Comparison of ENCODE assay signal across 25 cellular contexts in genomic region chr1:86375688-86376087, GRCh38. TPM values are rescaled to one million over a fixed set of nuclear protein-coding genes. Genes with fewer than 3 reads are reported as not detected.
DNase-seq lines count a peak whose midpoint lies in the region; ATAC-seq and TF ChIP-seq lines count a peak whose summit lies in the region.
"Had no signal": no experiment of that assay in that cellular context is flagged by ENCODE, and none has a peak within 500 bp of the region (broad histone marks: within the 10 kb centered on the region; RNA-seq: fewer than 3 reads in every experiment).

No MANE protein-coding gene starts in this region.

- peaks cover 3% of the 10 kb centered on the region; the same call in 1 of the 2 replicates for H3K9me3 ChIP-seq in SK-N-MC (ENCODE audit: low read depth, low read length)

- DNase-seq in COLO829 (ENCODE audit: low spot score) (peak; percentile 34), SK-N-MC (ENCODE audit: low read depth, low spot score) (peak; percentile 70), fibroblast of mammary gland (ENCODE audit: low read depth) (peak; percentile 80), skeletal muscle cell (ENCODE audit: low read depth) (peak; percentile 64), occipital lobe (lab: John Stamatoyannopoulos, UW) (no peak), foreskin keratinocyte (no peak)
- DNase-seq in stimulated activated CD4-positive, alpha-beta T cell treated with anti-CD3 and anti-CD28 coated beads, Interleukin-2, amount 100 ng/mL, for 48 hours = no peak
- DNase-seq in activated CD8-positive, alpha-beta memory T cell treated with anti-CD3 and anti-CD28 coated beads for 24 hours = no peak
- DNase-seq: 8988T, ACHN, DMS153, IMR-90, KG1, MM.1S, NCI-H1048, NCI-H1417 treated with DMSO at 0.1 percent for 48 hours, NCI-H1694 treated with DMSO at 0.1 percent for 48 hours, NCI-H2081, NCI-H2227 treated with DMSO at 0.1 percent for 48 hours, NCI-H526 treated with DMSO at 0.1 percent for 48 hours, SHP77 had no signal

- no peak for ATAC-seq in foreskin keratinocyte
- ATAC-seq: HCT116, Panc1 had no signal

- no peak overlapping the region for H3K9ac ChIP-seq in SK-N-MC (ENCODE audit: insufficient read length)

- H3K4me3 ChIP-seq in SK-N-MC (no peak overlapping the region), fibroblast of mammary gland (ENCODE audit: control insufficient read depth, low read depth, low read length) (no peak overlapping the region), skeletal muscle cell (ENCODE audit: low read depth, low read length) (no peak overlapping the region)

- H3K36me3 ChIP-seq in SK-N-MC (ENCODE audit: insufficient read depth, low read length) = peaks cover 28% of the 10 kb centered on the region; the same call in 1 of the 2 replicates

- no peak overlapping the region for H3K27ac ChIP-seq in SK-N-MC
- H3K27ac ChIP-seq in foreskin keratinocyte = no peak overlapping the region
- H3K27ac ChIP-seq: RWPE1 had no signal

- no peak for TF ChIP-seq CTCF in fibroblast of mammary gland (conservative IDR thresholded peaks at IDR 0.05; ENCODE audit: control insufficient read depth, insufficient read depth, low read depth, low read length)
- TF ChIP-seq CTCF in foreskin keratinocyte (conservative IDR thresholded peaks at IDR 0.05) = no peak

- no peaks in the 10 kb centered on the region for H3K4me1 ChIP-seq in foreskin keratinocyte

- no peaks in the 10 kb centered on the region for H3K27me3 ChIP-seq in foreskin keratinocyte

RNA-seq across cellular contexts. Expression of gene ODF2L, which starts 20.4 kb away (rescaled TPM):
- total RNA-seq in occipital lobe (100 TPM), foreskin keratinocyte (30.8 and 31.1 TPM in 2 replicates)
- polyA plus RNA-seq in foreskin keratinocyte = 16.7 and 18.7 TPM in 2 replicates

RNA-seq across cellular contexts. Expression of gene CLCA2, which starts 48.3 kb away (rescaled TPM):
- under 0.01 TPM for total RNA-seq in occipital lobe
- total RNA-seq in foreskin keratinocyte = 118 and 162 TPM in 2 replicates
- polyA plus RNA-seq in foreskin keratinocyte = 46.6 and 55.4 TPM in 2 replicates
- total RNA-seq: NCI-H460 had no signal

Comparison
In these comparisons a context has a peak if more than half of its experiments do, and no peak if none do; other contexts are left out.
1. DNase-seq: peak in COLO829 (single experiment), SK-N-MC (single experiment), fibroblast of mammary gland (single experiment) and skeletal muscle cell (single experiment); none in stimulated activated CD4-positive, alpha-beta T cell treated with anti-CD3 and anti-CD28 coated beads, Interleukin-2, amount 100 ng/mL, for 48 hours (0 of 2), activated CD8-positive, alpha-beta memory T cell treated with anti-CD3 and anti-CD28 coated beads for 24 hours (single experiment), occipital lobe (single experiment) and foreskin keratinocyte (0 of 2).
2. RNA of gene CLCA2, which starts 48.3 kb away (total RNA-seq): 118 to 162 TPM in foreskin keratinocyte; under 0.01 TPM in occipital lobe (single experiment); every median in the first group is over 100 times any median in the second.